Comparison of ENCODE assay signal across 8 cellular contexts in genomic region chr14:103607039-103607668, GRCh38. TPM values are rescaled to one million over a fixed set of nuclear protein-coding genes. Genes with fewer than 3 reads are reported as not detected.
DNase-seq lines count a peak whose midpoint lies in the region; ATAC-seq and FAIRE-seq lines count a peak whose summit lies in the region.

No MANE protein-coding gene starts in this region.

- in situ Hi-C loops in KBM-7 (cut with MboI; ENCODE audit: low pct_unique_long_range_greater_than_20kb, low sequenced_read_pairs), result no loop called here

- peak; percentile 92 for DNase-seq in Ammon's horn (ENCODE audit: low spot score)
- peak; percentile 97 for DNase-seq in KBM-7
- DNase-seq in SHP77 (lab: John Stamatoyannopoulos, UW), result peak; percentile 77 to 82
- DNase-seq in activated naive CD4-positive, alpha-beta T cell treated with Interleukin-2 at 50 U/mL for 16 hours, result peak; percentile 52
- peak; percentile 53 to 77 for DNase-seq in frontal cortex (ENCODE audit: low spot score in 2 of 2)
- DNase-seq in nucleus accumbens (lab: John Stamatoyannopoulos, UW), result peak in 51 of 56 donors; percentile 17 to 84 (median 58)
- DNase-seq in ureter (ENCODE audit: low spot score), result peak; percentile 75

- ATAC-seq in GM19455 (IDR thresholded peaks at IDR 0.05; ENCODE audit: unreplicated experiment), result peak; percentile 81

- no peak for FAIRE-seq in frontal cortex (lab: Jason Lieb, UNC)

RNA-seq across cellular contexts. Expression of gene KLC1, which starts 21.9 kb away (rescaled TPM):
- 322 TPM for total RNA-seq in frontal cortex
- total RNA-seq in ureter, result 179 TPM

RNA-seq across cellular contexts. Expression of gene COA8, which starts 44.4 kb away (rescaled TPM):
- total RNA-seq in frontal cortex (38.3 TPM), ureter (37.3 TPM)

RNA-seq across cellular contexts. Expression of gene BAG5, which starts 44.7 kb away (rescaled TPM):
- 51.4 TPM for total RNA-seq in frontal cortex
- 36.8 TPM for total RNA-seq in ureter

Comparison
In these comparisons a context has a peak if more than half of its experiments do, and no peak if none do; other contexts are left out.
1. Peak in every context shown above with its lines: DNase-seq and ATAC-seq.